ENCODE assay signal across 24 cellular contexts in genomic region chr6:86609549-86610388, GRCh38.
"Had no signal": no experiment of that assay in that cellular context is flagged by ENCODE, and none has a peak within 500 bp of the region (broad histone marks: within the 10 kb centered on the region; RNA-seq: fewer than 3 reads in every experiment).

No MANE protein-coding gene starts in this region.

- DNase-seq: activated CD4-positive, alpha-beta T cell treated with anti-CD3 and anti-CD28 coated beads, Interleukin-2, amount 10 ng/mL, durations not matched to agents 7 days and 5 days; activated CD8-positive, alpha-beta memory T cell treated with anti-CD3 and anti-CD28 coated beads, Interleukin-2, amount 10 ng/mL, durations not matched to agents 7 days and 5 days; activated CD8-positive, alpha-beta T cell treated with anti-CD3 and anti-CD28 coated beads for 36 hours; activated gamma-delta T cell; activated naive CD4-positive, alpha-beta T cell treated with anti-CD3 and anti-CD28 coated beads, Interleukin-2, amount 50 U/mL, for 16 hours; activated naive CD8-positive, alpha-beta T cell treated with anti-CD3 and anti-CD28 coated beads, Interleukin-2, amount 50 U/mL, for 24 hours; activated T-cell treated with anti-CD3 and anti-CD28 coated beads for 4 hours; caudate nucleus; effector CD4-positive, alpha-beta T cell; erythroblast; foreskin fibroblast; heart right ventricle; kidney; lower lobe of right lung; naive thymus-derived CD8-positive, alpha-beta T cell; retina; stimulated activated CD4-positive, alpha-beta T cell treated with anti-CD3 and anti-CD28 coated beads, Interleukin-4, amount 100 ng/mL, for 4 hours; stimulated activated naive CD8-positive, alpha-beta T cell treated with anti-CD3 and anti-CD28 coated beads, Interleukin-15, Interleukin-2, amounts not matched to agents 100 U/mL and 50 U/mL, for 24 hours; substantia nigra; thyroid gland had no signal

- H3K36me3 Mint-ChIP-seq: activated CD8-positive, alpha-beta memory T cell treated with anti-CD3 and anti-CD28 coated beads, Interleukin-2, amount 10 ng/mL, durations not matched to agents 7 days and 5 days; naive thymus-derived CD8-positive, alpha-beta T cell had no signal

- H3K4me1 ChIP-seq: heart right ventricle, lower lobe of right lung, thyroid gland had no signal

- ATAC-seq: activated CD4-positive, CD25-positive, alpha-beta regulatory T cell treated with anti-CD3 and anti-CD28 coated beads, Interleukin-2, amount 50 U/mL, for 24 hours; activated CD8-positive, alpha-beta memory T cell treated with anti-CD3 and anti-CD28 coated beads, Interleukin-2, amount 10 ng/mL, durations not matched to agents 7 days and 5 days; activated CD8-positive, alpha-beta T cell treated with anti-CD3 and anti-CD28 coated beads for 36 hours; activated naive CD8-positive, alpha-beta T cell treated with anti-CD3 and anti-CD28 coated beads, Interleukin-2, amount 50 U/mL, for 24 hours; heart right ventricle; left lobe of liver; lower lobe of right lung; naive thymus-derived CD8-positive, alpha-beta T cell; stimulated activated naive CD8-positive, alpha-beta T cell treated with anti-CD3 and anti-CD28 coated beads, Interleukin-15, Interleukin-2, amounts not matched to agents 100 U/mL and 50 U/mL, for 24 hours had no signal

- H3K4me3 ChIP-seq: heart right ventricle, lower lobe of right lung, thyroid gland had no signal

- H3K27ac ChIP-seq: heart right ventricle, lower lobe of right lung, thyroid gland, VCaP had no signal

- H3K27me3 Mint-ChIP-seq: activated CD4-positive, alpha-beta T cell treated with anti-CD3 and anti-CD28 coated beads, Interleukin-2, amount 10 ng/mL, durations not matched to agents 7 days and 5 days; activated CD8-positive, alpha-beta memory T cell treated with anti-CD3 and anti-CD28 coated beads, Interleukin-2, amount 10 ng/mL, durations not matched to agents 7 days and 5 days; activated CD8-positive, alpha-beta T cell treated with anti-CD3 and anti-CD28 coated beads for 36 hours; activated naive CD8-positive, alpha-beta T cell treated with anti-CD3 and anti-CD28 coated beads, Interleukin-2, amount 50 U/mL, for 24 hours; dendritic cell treated with granulocyte-macrophage colony-stimulating factor and Interleukin-4, amounts not matched to agents 40 ng/mL and 50 ng/mL, for 4 days; naive thymus-derived CD8-positive, alpha-beta T cell had no signal

- H3K4me1 Mint-ChIP-seq: activated CD4-positive, alpha-beta T cell treated with anti-CD3 and anti-CD28 coated beads, Interleukin-2, amount 10 ng/mL, durations not matched to agents 7 days and 5 days; activated CD8-positive, alpha-beta memory T cell treated with anti-CD3 and anti-CD28 coated beads, Interleukin-2, amount 10 ng/mL, durations not matched to agents 7 days and 5 days; activated naive CD8-positive, alpha-beta T cell treated with anti-CD3 and anti-CD28 coated beads, Interleukin-2, amount 50 U/mL, for 24 hours; naive thymus-derived CD8-positive, alpha-beta T cell had no signal

- H3K27me3 ChIP-seq: heart right ventricle, thyroid gland had no signal

- H3K36me3 ChIP-seq: heart right ventricle, lower lobe of right lung, thyroid gland had no signal

- H3K4me3 Mint-ChIP-seq: activated CD4-positive, alpha-beta T cell treated with anti-CD3 and anti-CD28 coated beads, Interleukin-2, amount 10 ng/mL, durations not matched to agents 7 days and 5 days; activated CD8-positive, alpha-beta memory T cell treated with anti-CD3 and anti-CD28 coated beads, Interleukin-2, amount 10 ng/mL, durations not matched to agents 7 days and 5 days; activated CD8-positive, alpha-beta T cell treated with anti-CD3 and anti-CD28 coated beads for 36 hours; activated naive CD8-positive, alpha-beta T cell treated with anti-CD3 and anti-CD28 coated beads, Interleukin-2, amount 50 U/mL, for 24 hours; dendritic cell treated with granulocyte-macrophage colony-stimulating factor and Interleukin-4, amounts not matched to agents 40 ng/mL and 50 ng/mL, for 4 days; naive thymus-derived CD8-positive, alpha-beta T cell had no signal

- H3K27ac Mint-ChIP-seq: activated CD4-positive, alpha-beta T cell treated with anti-CD3 and anti-CD28 coated beads, Interleukin-2, amount 10 ng/mL, durations not matched to agents 7 days and 5 days; activated CD8-positive, alpha-beta memory T cell treated with anti-CD3 and anti-CD28 coated beads, Interleukin-2, amount 10 ng/mL, durations not matched to agents 7 days and 5 days; activated CD8-positive, alpha-beta T cell treated with anti-CD3 and anti-CD28 coated beads for 36 hours; activated naive CD8-positive, alpha-beta T cell treated with anti-CD3 and anti-CD28 coated beads, Interleukin-2, amount 50 U/mL, for 24 hours; dendritic cell treated with granulocyte-macrophage colony-stimulating factor and Interleukin-4, amounts not matched to agents 40 ng/mL and 50 ng/mL, for 4 days; naive thymus-derived CD8-positive, alpha-beta T cell had no signal

- H3K9me3 ChIP-seq: lower lobe of right lung, thyroid gland had no signal

- H3K9me3 Mint-ChIP-seq: activated CD4-positive, alpha-beta T cell treated with anti-CD3 and anti-CD28 coated beads, Interleukin-2, amount 10 ng/mL, durations not matched to agents 7 days and 5 days; activated naive CD8-positive, alpha-beta T cell treated with anti-CD3 and anti-CD28 coated beads, Interleukin-2, amount 50 U/mL, for 24 hours had no signal
